Comparison of ENCODE assay signal across 20 cellular contexts in the genomic region with DNA sequence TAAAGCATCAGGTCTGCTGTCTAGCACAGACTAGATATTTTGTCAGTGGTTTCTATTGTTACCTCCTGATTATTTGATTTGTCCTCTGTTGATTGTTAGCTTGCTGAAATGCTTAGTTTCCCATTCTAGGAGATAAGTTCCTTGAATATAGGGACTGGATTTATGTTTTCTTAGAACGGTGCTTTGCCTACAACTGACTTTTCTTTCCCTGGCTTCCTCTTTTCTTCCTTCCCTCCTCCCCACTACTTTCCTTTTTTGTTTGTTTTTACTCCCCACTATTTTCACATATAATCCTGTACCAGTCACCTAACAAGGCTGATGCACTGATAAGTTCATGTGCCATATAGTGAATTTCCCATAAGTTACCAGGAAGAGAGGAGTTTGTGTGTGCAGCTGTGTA.
"Had no signal": no experiment of that assay in that cellular context is flagged by ENCODE, and none has a peak within 500 bp of the region (broad histone marks: within the 10 kb centered on the region; RNA-seq: fewer than 3 reads in every experiment).

No MANE protein-coding gene starts in this region.

- H3K27ac Mint-ChIP-seq: natural killer cell; progenitor cell of endocrine pancreas; stimulated activated naive CD8-positive, alpha-beta T cell treated with anti-CD3 and anti-CD28 coated beads, Interleukin-15, amount 100 ng/mL, for 72 hours; type B pancreatic cell had no signal

- DNase-seq: cortex of kidney; dorsolateral prefrontal cortex; effector CD4-positive, alpha-beta T cell; left ventricle myocardium superior; lower lobe of right lung; natural killer cell; right lobe of liver; small intestine; stimulated activated CD4-positive, alpha-beta T cell treated with anti-CD3 and anti-CD28 coated beads, Interleukin-1b, Interleukin-23, amount 100 ng/mL, for 48 hours; stimulated activated CD4-positive, alpha-beta T cell treated with anti-CD3 and anti-CD28 coated beads, Interleukin-4, amount 100 ng/mL, for 1 hour; stimulated activated CD8-positive, alpha-beta memory T cell treated with anti-CD3 and anti-CD28 coated beads, Interleukin-4, amount 100 ng/mL, for 48 hours; stimulated activated naive CD4-positive, alpha-beta T cell; stimulated activated naive CD8-positive, alpha-beta T cell treated with anti-CD3 and anti-CD28 coated beads, Interleukin-15, amount 100 ng/mL, for 72 hours; tibial artery had no signal

- ATAC-seq: left ventricle myocardium superior; lower lobe of right lung; natural killer cell; right lobe of liver; stimulated activated naive CD8-positive, alpha-beta T cell treated with anti-CD3 and anti-CD28 coated beads, Interleukin-15, amount 100 ng/mL, for 72 hours had no signal

- FAIRE-seq: frontal cortex, keratinocyte, small intestine, urothelium cell line had no signal

- H3K9me3 Mint-ChIP-seq: natural killer cell; stimulated activated naive CD8-positive, alpha-beta T cell treated with anti-CD3 and anti-CD28 coated beads, Interleukin-15, amount 100 ng/mL, for 72 hours had no signal

- H3K4me3 Mint-ChIP-seq: natural killer cell; stimulated activated naive CD8-positive, alpha-beta T cell treated with anti-CD3 and anti-CD28 coated beads, Interleukin-15, amount 100 ng/mL, for 72 hours; type B pancreatic cell had no signal

- H3K36me3 Mint-ChIP-seq: natural killer cell, type B pancreatic cell had no signal

- H3K36me3 ChIP-seq: lower lobe of right lung, right lobe of liver, tibial artery had no signal

- H3K4me1 ChIP-seq: lower lobe of right lung, right lobe of liver had no signal

- H3K9ac ChIP-seq: parathyroid adenoma had no signal

- H3K79me2 ChIP-seq: parathyroid adenoma had no signal

- H3K27ac ChIP-seq: dorsolateral prefrontal cortex, lower lobe of right lung, parathyroid adenoma, right lobe of liver had no signal

- H3K4me3 ChIP-seq: dorsolateral prefrontal cortex, lower lobe of right lung, right lobe of liver, tibial artery had no signal

- H3K27me3 ChIP-seq: dorsolateral prefrontal cortex, right lobe of liver, tibial artery had no signal

- H3K9me3 ChIP-seq: lower lobe of right lung, right lobe of liver, tibial artery had no signal

- H3K27me3 Mint-ChIP-seq: progenitor cell of endocrine pancreas; stimulated activated naive CD8-positive, alpha-beta T cell treated with anti-CD3 and anti-CD28 coated beads, Interleukin-15, amount 100 ng/mL, for 72 hours; type B pancreatic cell had no signal

- H2AFZ ChIP-seq: parathyroid adenoma had no signal

- H3K4me1 Mint-ChIP-seq: natural killer cell; stimulated activated naive CD8-positive, alpha-beta T cell treated with anti-CD3 and anti-CD28 coated beads, Interleukin-15, amount 100 ng/mL, for 72 hours had no signal
